ENCODE assay signal across 9 cellular contexts in genomic region chr4:81031389-81032173, GRCh38. TPM values are rescaled to one million over a fixed set of nuclear protein-coding genes. Genes with fewer than 3 reads are reported as not detected.
DNase-seq lines count a peak whose midpoint lies in the region; ATAC-seq and TF ChIP-seq lines count a peak whose summit lies in the region.
"Had no signal": no experiment of that assay in that cellular context is flagged by ENCODE, and none has a peak within 500 bp of the region (broad histone marks: within the 10 kb centered on the region; RNA-seq: fewer than 3 reads in every experiment).

No MANE protein-coding gene starts in this region.

- peaks cover 60% of the 10 kb centered on the region for H3K27me3 ChIP-seq in CD4-positive, alpha-beta T cell (ENCODE audit: control insufficient read depth, insufficient read depth, low read length)

- H3K9me3 ChIP-seq in CD4-positive, alpha-beta T cell (ENCODE audit: control insufficient read depth, low read length): no peaks in the 10 kb centered on the region

- H3K36me3 Mint-ChIP-seq in CD4-positive, alpha-beta T cell (ENCODE audit: low read depth): no peaks in the 10 kb centered on the region
- H3K36me3 Mint-ChIP-seq in HFFc6 (ENCODE audit: low read depth): no peaks in the 10 kb centered on the region
- no peaks in the 10 kb centered on the region for H3K36me3 Mint-ChIP-seq in MCF 10A (ENCODE audit: insufficient read depth, unreplicated experiment)
- peaks cover 0 to 4% of the 10 kb centered on the region in 2 donors for H3K36me3 Mint-ChIP-seq in naive B cell

- CTCF ChIA-PET in CD4-positive, alpha-beta T cell (lab: Charles Lee): interaction anchor here (1.1 kb wide), 1 partner anchor 8 kb away, joined by 3 read pairs; no protein-coding TSS in a partner anchor
- CTCF ChIA-PET in MCF 10A (lab: Yijun Ruan, JAX): interaction anchor here (0.6 to 4.3 kb wide), 12 partner anchors 8 to 669 kb away, joined by 3 to 26 read pairs (median 4); no protein-coding TSS in a partner anchor

- intact Hi-C loops in CD4-positive, alpha-beta T cell (cut with DNase I, micrococcal nuclease): no loop called here
- intact Hi-C loops in MCF 10A (cut with micrococcal nuclease): no loop called here

- H3K27ac ChIP-seq in CD4-positive, alpha-beta T cell (ENCODE audit: low read depth, low read length): no peak overlapping the region

- TF ChIP-seq CTCF in CD4-positive, alpha-beta T cell (IDR thresholded peaks at IDR 0.05): no peak
- no peak for TF ChIP-seq CTCF in HFFc6 (IDR thresholded peaks at IDR 0.05)
- no peak for TF ChIP-seq CTCF in MCF 10A (IDR thresholded peaks at IDR 0.05; ENCODE audit: unreplicated experiment)

- H3K4me3 Mint-ChIP-seq in CD4-positive, alpha-beta T cell: peak overlapping the region; percentile 84
- H3K4me3 Mint-ChIP-seq in HFFc6 (peak overlapping the region; percentile 71), MCF 10A (ENCODE audit: unreplicated experiment) (peak overlapping the region; percentile 35), naive B cell (peak overlapping the region; percentile 86 to 98 (median 94))

- no peaks in the 10 kb centered on the region for H3K9me3 Mint-ChIP-seq in CD4-positive, alpha-beta T cell
- H3K9me3 Mint-ChIP-seq in HFFc6 (no peaks in the 10 kb centered on the region), MCF 10A (ENCODE audit: unreplicated experiment) (peaks cover 4% of the 10 kb centered on the region), naive B cell (peaks cover 0 to 1% (median 0%) of the 10 kb centered on the region in 7 donors)

- peaks cover 75% of the 10 kb centered on the region for H3K27me3 Mint-ChIP-seq in CD4-positive, alpha-beta T cell
- H3K27me3 Mint-ChIP-seq in HFFc6 (ENCODE audit: insufficient read depth) (peaks cover 27% of the 10 kb centered on the region), MCF 10A (ENCODE audit: insufficient read depth, unreplicated experiment) (no peaks in the 10 kb centered on the region), naive B cell (peaks cover 33 to 49% (median 43%) of the 10 kb centered on the region in 3 donors)

- POLR2A ChIA-PET in CD4-positive, alpha-beta T cell (lab: Charles Lee): no interaction called here
- POLR2A ChIA-PET in MCF 10A (lab: Yijun Ruan, JAX): no interaction called here

- ATAC-seq in CD4-positive, alpha-beta T cell (ENCODE audit: poor library complexity): no peak
- ATAC-seq in naive B cell (ENCODE audit: low read depth in 2 of 2) (peak; percentile 41 to 47), HG03469 (IDR thresholded peaks at IDR 0.05; ENCODE audit: unreplicated experiment) (no peak), GM21737 (IDR thresholded peaks at IDR 0.05; ENCODE audit: unreplicated experiment) (no peak)

- BruUV-seq in MCF 10A (replicated peaks; lab: Mats Ljungman, UMichigan): no TSS peak

- no peak for DNase-seq in CD4-positive, alpha-beta T cell
- DNase-seq in HFFc6 (no peak), MCF 10A (ENCODE audit: unreplicated experiment) (no peak), naive B cell (peak; percentile 8), islet precursor cell (no peak), HCEC 1CT (no peak)
- DNase-seq: erythroblast had no signal

- H3K4me1 Mint-ChIP-seq in CD4-positive, alpha-beta T cell (ENCODE audit: low read depth): peaks cover 23% of the 10 kb centered on the region
- H3K4me1 Mint-ChIP-seq in HFFc6 (ENCODE audit: low read depth) (peaks cover 18% of the 10 kb centered on the region), MCF 10A (ENCODE audit: insufficient read depth, unreplicated experiment) (peaks cover 9% of the 10 kb centered on the region), naive B cell (peaks cover 23 to 31% (median 26%) of the 10 kb centered on the region in 3 donors)

- H3K27ac Mint-ChIP-seq in CD4-positive, alpha-beta T cell: no peak overlapping the region
- no peak overlapping the region for H3K27ac Mint-ChIP-seq in HFFc6
- no peak overlapping the region for H3K27ac Mint-ChIP-seq in MCF 10A (ENCODE audit: low read depth, unreplicated experiment)
- H3K27ac Mint-ChIP-seq in naive B cell: peak overlapping the region in 3 of 6 donors; percentile 8 to 97 (median 34)

RNA-seq across cellular contexts. Expression of gene BMP3, which starts 1.1 kb away (rescaled TPM):
- total RNA-seq in CD4-positive, alpha-beta T cell: not detected
- under 1 TPM; 0.17 to 0.27 (median 0.20) TPM for total RNA-seq in HFFc6 (2021; fragmentation: NEBNext Ultra II Directional; extraction: Animal tissue kit (Norgen Biotek cat#: 25700))
- not detected in 2 replicates for total RNA-seq in MCF 10A (2022)
- 1 to 10 TPM in 5 of 6 donors, under 1 TPM in 1; 0.86 to 3.0 (median 1.7) TPM for polyA plus RNA-seq in naive B cell (ENCODE audit: low read depth in 6 of 6)

Comparison
In these comparisons a context has a peak if more than half of its experiments do, and no peak if none do; other contexts are left out.
1. ATAC-seq: peak in naive B cell (2 of 2); none in CD4-positive, alpha-beta T cell (single experiment), HG03469 (single experiment) and GM21737 (single experiment).
2. H3K4me3 Mint-ChIP-seq: peak in every context shown above with its lines; median percentile 94 in naive B cell; 84 in CD4-positive, alpha-beta T cell; 71 in HFFc6; 35 in MCF 10A.